ENCODE assay signal across 34 cellular contexts in genomic region chr12:30585877-30586276, GRCh38.
"Had no signal": no experiment of that assay in that cellular context is flagged by ENCODE, and none has a peak within 500 bp of the region (broad histone marks: within the 10 kb centered on the region; RNA-seq: fewer than 3 reads in every experiment).

No MANE protein-coding gene starts in this region.

- DNase-seq: Karpas-422, Kasumi-1, KG1, MG63, MM.1S, MV-4-11, NCI-H1048, NCI-H1092, NCI-H1092 treated with DMSO at 0.1 percent for 48 hours, NCI-H1105, NCI-H1105 treated with DMSO at 0.1 percent for 48 hours, NCI-H1417, NCI-H1417 treated with DMSO at 0.1 percent for 48 hours, NCI-H1436, NCI-H146, NCI-H1694, NCI-H1694 treated with DMSO at 0.1 percent for 48 hours, NCI-H187, NCI-H187 treated with DMSO at 0.1 percent for 48 hours, NCI-H1930, NCI-H2029, NCI-H2029 treated with DMSO at 0.1 percent for 48 hours, NCI-H2081, NCI-H2081 treated with DMSO at 0.1 percent for 48 hours, NCI-H2107, NCI-H2171, NCI-H2171 treated with DMSO at 0.1 percent for 48 hours, NCI-H2227 treated with DMSO at 0.1 percent for 48 hours, NCI-H226, NCI-H345, NCI-H446, NCI-H446 treated with DMSO at 0.1 percent for 48 hours, NCI-H510A had no signal

- H3K36me3 ChIP-seq: MG63 had no signal

- H3K27ac ChIP-seq: KMS-11 had no signal

- H3K27me3 ChIP-seq: MG63 had no signal

- H3K4me3 ChIP-seq: MG63 had no signal

- H3K9me3 ChIP-seq: MG63 had no signal
